ENCODE assay signal across 9 cellular contexts in the genomic region with DNA sequence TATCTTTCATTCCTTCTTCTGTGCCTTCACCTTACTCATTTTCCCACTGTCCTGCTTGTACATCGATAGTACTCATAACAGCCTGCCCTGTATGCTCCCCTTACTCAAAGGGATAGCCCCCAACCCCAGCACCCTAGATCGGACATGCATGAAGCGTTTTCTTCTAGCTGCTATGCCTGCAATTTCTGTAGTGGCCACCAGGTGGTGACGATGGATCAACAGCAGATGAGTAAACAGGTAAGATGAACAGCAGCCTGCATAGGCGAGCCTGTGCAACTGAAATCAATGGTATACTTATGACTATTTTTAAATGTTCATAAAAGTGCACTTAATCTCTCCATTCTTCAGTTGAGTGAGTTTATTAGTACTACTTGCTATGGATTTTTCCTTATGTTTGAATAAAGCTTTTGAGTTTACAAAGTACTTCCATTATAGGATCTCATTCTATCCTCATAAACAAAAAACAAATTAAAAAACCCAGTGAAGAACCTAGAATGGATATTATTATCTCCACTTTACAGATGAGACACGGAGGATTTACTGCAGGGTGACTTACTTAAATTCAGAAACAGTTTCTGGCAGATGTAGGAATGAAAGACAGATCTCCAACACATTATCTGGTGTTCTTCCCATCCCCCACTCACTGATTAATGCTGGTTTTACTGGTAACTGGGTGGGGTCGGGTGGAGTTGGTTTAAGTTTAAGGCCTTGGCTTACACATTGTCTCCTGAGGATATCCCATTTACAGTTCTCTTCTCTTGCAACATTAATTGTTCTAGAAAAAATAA.
DNase-seq lines count a peak whose midpoint lies in the region; ATAC-seq and TF ChIP-seq lines count a peak whose summit lies in the region.
"Had no signal": no experiment of that assay in that cellular context is flagged by ENCODE, and none has a peak within 500 bp of the region (broad histone marks: within the 10 kb centered on the region; RNA-seq: fewer than 3 reads in every experiment).

No MANE protein-coding gene starts in this region.

- H3K27ac Mint-ChIP-seq in activated CD4-positive, alpha-beta T cell treated with anti-CD3 and anti-CD28 coated beads, Interleukin-2, amount 10 ng/mL, durations not matched to agents 24 days and 14 days: no peak overlapping the region
- H3K27ac Mint-ChIP-seq: dendritic cell treated with granulocyte-macrophage colony-stimulating factor and Interleukin-4, amounts not matched to agents 40 ng/mL and 50 ng/mL, for 4 days had no signal

- ATAC-seq in left colon: peak; percentile 50

- peaks cover 11% of the 10 kb centered on the region for H3K9me3 Mint-ChIP-seq in activated CD4-positive, alpha-beta T cell treated with anti-CD3 and anti-CD28 coated beads, Interleukin-2, amount 10 ng/mL, durations not matched to agents 24 days and 14 days

- intact Hi-C loops in activated CD4-positive, alpha-beta T cell treated with anti-CD3 and anti-CD28 coated beads, Interleukin-2, amount 10 ng/mL, durations not matched to agents 24 days and 14 days (cut with micrococcal nuclease): no loop called here
- intact Hi-C loops in ascending aorta (cut with DNase I) (no loop called here), left colon (cut with DNase I, micrococcal nuclease) (no loop called here), testis (cut with DNase I; ENCODE audit: low total_unique reads) (no loop called here)

- H3K4me3 ChIP-seq in NB4 (ENCODE audit: low read depth, low read length): no peak overlapping the region
- no peak overlapping the region for H3K4me3 ChIP-seq in ascending aorta
- no peak overlapping the region for H3K4me3 ChIP-seq in testis

- peak; percentile 66 for DNase-seq in activated CD4-positive, alpha-beta T cell treated with anti-CD3 and anti-CD28 coated beads, Interleukin-2, amount 10 ng/mL, durations not matched to agents 24 days and 14 days
- no peak for DNase-seq in activated CD4-positive, alpha-beta T cell treated with anti-CD3 and anti-CD28 coated beads, Interleukin-2, amount 50 U/mL, for 4 hours
- DNase-seq in NB4 (ENCODE audit: low read depth) (peak; percentile 78), ascending aorta (ENCODE audit: low spot score in 2 of 2) (no peak), left colon (peak in 1 of 2 donors; percentile 48), testis (peak; percentile 82), nucleus accumbens (lab: John Stamatoyannopoulos, UW) (no peak), HPDE6-E6E7 (ENCODE audit: extremely low spot score) (no peak)

- H3K27ac ChIP-seq in ascending aorta: no peak overlapping the region
- H3K27ac ChIP-seq in testis: no peak overlapping the region

- WGBS in testis, 2 donors: 64 to 71% methylated on average over 7 of the region's 7 CpGs

- H3K27me3 ChIP-seq in ascending aorta: no peaks in the 10 kb centered on the region
- H3K27me3 ChIP-seq in testis: no peaks in the 10 kb centered on the region

- TF ChIP-seq POLR2A in NB4 (IDR thresholded peaks at IDR 0.05; ENCODE audit: extremely low read depth, insufficient read length) (no peak), testis (IDR thresholded peaks at IDR 0.05) (no peak)

- H3K36me3 ChIP-seq in ascending aorta (peaks cover 3 to 9% of the 10 kb centered on the region in 2 donors), testis (ENCODE audit: low read depth, missing control alignments) (no peaks in the 10 kb centered on the region)

- TF ChIP-seq CTCF in NB4 (IDR thresholded peaks at IDR 0.05; ENCODE audit: low read depth, low read length): peak; percentile 97
- TF ChIP-seq CTCF in ascending aorta (IDR thresholded peaks at IDR 0.05): peak; percentile 20 to 39 (median 23)
- peak; percentile 68 to 79 (median 73) for TF ChIP-seq CTCF in testis (IDR thresholded peaks at IDR 0.05)

- peaks cover 1% of the 10 kb centered on the region for H3K27me3 Mint-ChIP-seq in activated CD4-positive, alpha-beta T cell treated with anti-CD3 and anti-CD28 coated beads, Interleukin-2, amount 10 ng/mL, durations not matched to agents 24 days and 14 days

- H3K4me1 ChIP-seq in ascending aorta (no peaks in the 10 kb centered on the region), testis (no peaks in the 10 kb centered on the region)

- no peak overlapping the region for H3K4me3 Mint-ChIP-seq in activated CD4-positive, alpha-beta T cell treated with anti-CD3 and anti-CD28 coated beads, Interleukin-2, amount 10 ng/mL, durations not matched to agents 24 days and 14 days
- H3K4me3 Mint-ChIP-seq: dendritic cell treated with granulocyte-macrophage colony-stimulating factor and Interleukin-4, amounts not matched to agents 40 ng/mL and 50 ng/mL, for 4 days had no signal

- H3K9me3 ChIP-seq in ascending aorta (peaks cover 5% of the 10 kb centered on the region in 2 donors), testis (no peaks in the 10 kb centered on the region)

- no peaks in the 10 kb centered on the region for H3K36me3 Mint-ChIP-seq in activated CD4-positive, alpha-beta T cell treated with anti-CD3 and anti-CD28 coated beads, Interleukin-2, amount 10 ng/mL, durations not matched to agents 24 days and 14 days (ENCODE audit: low read depth)

- no peaks in the 10 kb centered on the region for H3K4me1 Mint-ChIP-seq in activated CD4-positive, alpha-beta T cell treated with anti-CD3 and anti-CD28 coated beads, Interleukin-2, amount 10 ng/mL, durations not matched to agents 24 days and 14 days

Comparison
In these comparisons a context has a peak if more than half of its experiments do, and no peak if none do; other contexts are left out.
1. DNase-seq: peak in activated CD4-positive, alpha-beta T cell treated with anti-CD3 and anti-CD28 coated beads, Interleukin-2, amount 10 ng/mL, durations not matched to agents 24 days and 14 days (single experiment), NB4 (single experiment) and testis (single experiment); none in activated CD4-positive, alpha-beta T cell treated with anti-CD3 and anti-CD28 coated beads, Interleukin-2, amount 50 U/mL, for 4 hours (0 of 2), ascending aorta (0 of 2), nucleus accumbens (0 of 56) and HPDE6-E6E7 (single experiment).
2. CTCF ChIP-seq: peak in every context shown above with its lines; median percentile 97 in NB4; 73 in testis; 23 in ascending aorta.